ENCODE assay signal across 18 cellular contexts in the genomic region with DNA sequence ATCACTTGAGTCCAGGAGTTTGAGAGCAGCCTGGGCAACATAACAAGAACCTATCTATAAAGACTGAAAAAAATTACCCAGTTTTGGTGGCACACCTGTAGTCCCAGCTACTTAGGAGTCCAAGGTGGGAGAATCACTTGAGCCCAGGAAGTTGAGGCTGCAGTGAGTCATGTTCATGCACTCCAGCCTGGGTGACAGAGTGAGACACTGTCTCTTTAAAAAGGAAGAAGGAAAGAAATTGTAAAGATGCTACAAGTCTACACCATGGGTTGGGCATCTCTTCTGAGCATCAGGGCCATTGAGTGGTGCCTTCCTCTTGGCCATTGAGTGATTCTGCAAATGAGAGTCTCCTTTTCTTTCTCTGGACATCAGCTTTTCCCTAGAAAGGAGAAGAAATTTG. TPM values are rescaled to one million over a fixed set of nuclear protein-coding genes. Genes with fewer than 3 reads are reported as not detected.
DNase-seq lines count a peak whose midpoint lies in the region; ATAC-seq and TF ChIP-seq lines count a peak whose summit lies in the region.
"Had no signal": no experiment of that assay in that cellular context is flagged by ENCODE, and none has a peak within 500 bp of the region (broad histone marks: within the 10 kb centered on the region; RNA-seq: fewer than 3 reads in every experiment).

No MANE protein-coding gene starts in this region.

- POLR2A ChIA-PET in SK-N-SH (lab: Yijun Ruan, JAX): no interaction called here

- H3K4me3 ChIP-seq in OCI-LY3 (ENCODE audit: low read length): no peak overlapping the region
- no peak overlapping the region for H3K4me3 ChIP-seq in psoas muscle
- no peak overlapping the region for H3K4me3 ChIP-seq in SK-N-SH (ENCODE audit: low read depth in 2 of 2, low read length in 1 of 2)
- H3K4me3 ChIP-seq in Karpas-422 (ENCODE audit: low read length): no peak overlapping the region
- H3K4me3 ChIP-seq: BLaER1 treated with 17β-estradiol and CSF1 and Interleukin-3, amounts not matched to agents 10 nM and 100 nM; GM23248 had no signal

- H3K4me1 ChIP-seq in OCI-LY3 (ENCODE audit: low read length) (no peaks in the 10 kb centered on the region), foreskin keratinocyte (peaks cover 17% of the 10 kb centered on the region), psoas muscle (peaks cover 16% of the 10 kb centered on the region), SK-N-SH (ENCODE audit: control insufficient read depth in 1 of 2, insufficient read depth in 2 of 2, low read depth in 1 of 2, low read length in 1 of 2) (peaks cover 0 to 3% of the 10 kb centered on the region in 2 experiments; a peak in 1 of 4 replicates), Karpas-422 (ENCODE audit: low read length) (peaks cover 12% of the 10 kb centered on the region)

- no peaks in the 10 kb centered on the region for H3K9me2 ChIP-seq in SK-N-SH
- H3K9me2 ChIP-seq in Karpas-422 (replicated peaks; ENCODE audit: insufficient read depth, low read length): no peaks in the 10 kb centered on the region

- no peak overlapping the region for H3K9ac ChIP-seq in OCI-LY3 (ENCODE audit: low read length)
- H3K9ac ChIP-seq in SK-N-SH: no peak overlapping the region
- no peak overlapping the region for H3K9ac ChIP-seq in Karpas-422 (ENCODE audit: low read length)
- H3K9ac ChIP-seq: BLaER1 treated with 17β-estradiol and CSF1 and Interleukin-3, amounts not matched to agents 10 nM and 100 nM; GM23248 had no signal

- no peaks in the 10 kb centered on the region for H3F3A ChIP-seq in SK-N-SH (replicated peaks; ENCODE audit: insufficient read depth)

- TF ChIP-seq CTCF in OCI-LY3 (IDR thresholded peaks at IDR 0.05; ENCODE audit: low read depth, low read length) (no peak), foreskin keratinocyte (conservative IDR thresholded peaks at IDR 0.05) (no peak), psoas muscle (IDR thresholded peaks at IDR 0.05) (no peak), SK-N-SH (IDR thresholded peaks at IDR 0.05) (no peak)

- no peaks in the 10 kb centered on the region for H3K36me3 ChIP-seq in OCI-LY3 (replicated peaks; ENCODE audit: low read depth, low read length)
- H3K36me3 ChIP-seq in psoas muscle (ENCODE audit: insufficient read depth in 1 of 2, low read depth in 1 of 2): no peaks in the 10 kb centered on the region
- no peaks in the 10 kb centered on the region for H3K36me3 ChIP-seq in SK-N-SH (replicated peaks in 1 of 2; ENCODE audit: control insufficient read depth in 1 of 2, insufficient read depth in 2 of 2, low read length in 1 of 2)
- H3K36me3 ChIP-seq in Karpas-422 (ENCODE audit: insufficient read depth, low read length): no peaks in the 10 kb centered on the region
- H3K36me3 ChIP-seq: BLaER1 treated with 17β-estradiol and CSF1 and Interleukin-3, amounts not matched to agents 10 nM and 100 nM had no signal

- H3K27ac ChIP-seq in OCI-LY3 (ENCODE audit: low read length) (no peak overlapping the region), foreskin keratinocyte (no peak overlapping the region), psoas muscle (peak overlapping the region; percentile 13), SK-N-SH (ENCODE audit: low read depth in 2 of 2, low read length in 1 of 2) (no peak overlapping the region), Karpas-422 (ENCODE audit: low read length) (no peak overlapping the region)
- H3K27ac ChIP-seq: BLaER1 treated with 17β-estradiol and CSF1 and Interleukin-3, amounts not matched to agents 10 nM and 100 nM; GM23248 had no signal

- DNase-seq in ELR (ENCODE audit: low read depth) (peak; percentile 28), foreskin keratinocyte (no peak), psoas muscle (no peak), SK-N-SH (no peak), Karpas-422 (no peak)
- DNase-seq in activated naive CD4-positive, alpha-beta T cell (lab: John Stamatoyannopoulos, UW): no peak
- DNase-seq: 8988T; Calu3; CD8-positive, alpha-beta T cell; DMS53; DND-41; EL; GM23248; HCEC 1CT had no signal

- H4K20me1 ChIP-seq in OCI-LY3 (ENCODE audit: insufficient read depth, low read length): no peaks in the 10 kb centered on the region
- no peaks in the 10 kb centered on the region for H4K20me1 ChIP-seq in SK-N-SH (ENCODE audit: insufficient read depth)
- no peaks in the 10 kb centered on the region for H4K20me1 ChIP-seq in Karpas-422 (ENCODE audit: insufficient read depth, low read depth, low read length)
- H4K20me1 ChIP-seq: BLaER1 treated with 17β-estradiol and CSF1 and Interleukin-3, amounts not matched to agents 10 nM and 100 nM had no signal

- intact Hi-C loops in psoas muscle (cut with DNase I): no loop called here

- ATAC-seq in foreskin keratinocyte (peak; percentile 53), psoas muscle (no peak), HG03354 (IDR thresholded peaks at IDR 0.05; ENCODE audit: poor library complexity, severe bottlenecking, unreplicated experiment) (no peak)
- ATAC-seq: CD8-positive, alpha-beta T cell; HepG2 had no signal

- H3K4me2 ChIP-seq in OCI-LY3 (ENCODE audit: low read length): no peak overlapping the region
- no peak overlapping the region for H3K4me2 ChIP-seq in SK-N-SH
- H3K4me2 ChIP-seq in Karpas-422 (ENCODE audit: low read depth, low read length, poor library complexity, severe bottlenecking): no peak overlapping the region
- H3K4me2 ChIP-seq: BLaER1 treated with 17β-estradiol and CSF1 and Interleukin-3, amounts not matched to agents 10 nM and 100 nM had no signal

- no peak for TF ChIP-seq EP300 in SK-N-SH (IDR thresholded peaks at IDR 0.05; ENCODE audit: borderline replicate concordance in 1 of 2, low read depth in 1 of 2, low read length in 1 of 2)

- CTCF ChIA-PET in SK-N-SH (lab: Yijun Ruan, JAX): no interaction called here

- TF ChIP-seq RAD21 in SK-N-SH (IDR thresholded peaks at IDR 0.05; ENCODE audit: low read length): no peak

- no peaks in the 10 kb centered on the region for H3K9me3 ChIP-seq in OCI-LY3 (ENCODE audit: insufficient read depth, low read length)
- H3K9me3 ChIP-seq in psoas muscle: no peaks in the 10 kb centered on the region
- H3K9me3 ChIP-seq in SK-N-SH: no peaks in the 10 kb centered on the region
- H3K9me3 ChIP-seq in Karpas-422 (ENCODE audit: low read length): no peaks in the 10 kb centered on the region
- H3K9me3 ChIP-seq: BLaER1 treated with 17β-estradiol and CSF1 and Interleukin-3, amounts not matched to agents 10 nM and 100 nM had no signal

- no peaks in the 10 kb centered on the region for H3K79me2 ChIP-seq in OCI-LY3 (ENCODE audit: low read length)
- no peaks in the 10 kb centered on the region for H3K79me2 ChIP-seq in SK-N-SH (ENCODE audit: insufficient read depth)
- H3K79me2 ChIP-seq in Karpas-422 (ENCODE audit: low read length): no peaks in the 10 kb centered on the region

- peaks cover 13% of the 10 kb centered on the region; the same call in 1 of the 2 replicates for H3K27me3 ChIP-seq in OCI-LY3 (ENCODE audit: low read depth, low read length)
- H3K27me3 ChIP-seq in foreskin keratinocyte: no peaks in the 10 kb centered on the region
- no peaks in the 10 kb centered on the region for H3K27me3 ChIP-seq in psoas muscle (ENCODE audit: insufficient read depth in 3 of 3, low read length in 2 of 3)
- no peaks in the 10 kb centered on the region for H3K27me3 ChIP-seq in SK-N-SH (ENCODE audit: insufficient read depth)
- no peaks in the 10 kb centered on the region for H3K27me3 ChIP-seq in Karpas-422 (ENCODE audit: low read length)
- H3K27me3 ChIP-seq: BLaER1 treated with 17β-estradiol and CSF1 and Interleukin-3, amounts not matched to agents 10 nM and 100 nM had no signal

- H2AFZ ChIP-seq in OCI-LY3 (ENCODE audit: low read depth, low read length): peak overlapping the region; percentile 28; the same call in 1 of the 2 replicates
- H2AFZ ChIP-seq in SK-N-SH (ENCODE audit: low read depth): no peak overlapping the region
- H2AFZ ChIP-seq in Karpas-422 (ENCODE audit: low read length): no peak overlapping the region
- H2AFZ ChIP-seq: GM23248 had no signal

TF ChIP-seq in SK-N-SH, 30 proteins besides CTCF, POLR2A, EP300 and RAD21 (continues in another document):
- TF ChIP-seq, protein P1, sequence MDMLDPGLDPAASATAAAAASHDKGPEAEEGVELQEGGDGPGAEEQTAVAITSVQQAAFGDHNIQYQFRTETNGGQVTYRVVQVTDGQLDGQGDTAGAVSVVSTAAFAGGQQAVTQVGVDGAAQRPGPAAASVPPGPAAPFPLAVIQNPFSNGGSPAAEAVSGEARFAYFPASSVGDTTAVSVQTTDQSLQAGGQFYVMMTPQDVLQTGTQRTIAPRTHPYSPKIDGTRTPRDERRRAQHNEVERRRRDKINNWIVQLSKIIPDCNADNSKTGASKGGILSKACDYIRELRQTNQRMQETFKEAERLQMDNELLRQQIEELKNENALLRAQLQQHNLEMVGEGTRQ (IDR thresholded peaks at IDR 0.05; ENCODE audit: borderline replicate concordance, low read depth, low read length): no peak
- no peak for TF ChIP-seq YY1 (IDR thresholded peaks at IDR 0.05; ENCODE audit: low read depth)
- no peak for TF ChIP-seq TAF1 (IDR thresholded peaks at IDR 0.05; ENCODE audit: borderline replicate concordance, low read depth, low read length)
- TF ChIP-seq SMC3 (IDR thresholded peaks at IDR 0.05; ENCODE audit: low read depth, low read length): no peak
- TF ChIP-seq FOXM1 (IDR thresholded peaks at IDR 0.05; ENCODE audit: low read depth): no peak
- TF ChIP-seq GABPA (IDR thresholded peaks at IDR 0.05; ENCODE audit: low read depth): no peak
- no peak for TF ChIP-seq ELF1 (IDR thresholded peaks at IDR 0.05)
- no peak for TF ChIP-seq FOSL2 (IDR thresholded peaks at IDR 0.05; ENCODE audit: borderline replicate concordance, low read depth)
- TF ChIP-seq RFX5 (IDR thresholded peaks at IDR 0.05; ENCODE audit: low read length): no peak
- no peak for TF ChIP-seq RXRA (IDR thresholded peaks at IDR 0.05; ENCODE audit: borderline replicate concordance, low read depth)

RNA-seq across cellular contexts. Expression of a gene that starts 15.7 kb away (rescaled TPM):
- total RNA-seq in foreskin keratinocyte (19.7 and 21.0 TPM in 2 replicates), psoas muscle (10 to 100 TPM; 31.8 to 37.9 (median 33.8) TPM)
- polyA plus RNA-seq in foreskin keratinocyte (4.8 and 5.9 TPM in 2 replicates), psoas muscle (10 to 100 TPM in 2 of 3 donors, 1 to 10 TPM in 1; 7.8 to 21.3 (median 11.6) TPM), SK-N-SH (2012; rRNA removed) (20.4 and 26.0 TPM in 2 replicates)
- polyA plus RNA-seq in SK-N-SH (2012; cell fraction: cytosol; rRNA removed): 10.1 and 11.9 TPM in 2 replicates
- 97.2 and 107 TPM in 2 replicates for polyA plus RNA-seq in SK-N-SH (2012; cell fraction: nucleus; rRNA removed)
- 11.3 and 12.5 TPM in 2 replicates for total RNA-seq in Karpas-422 (2014; rRNA removed; shearing (Covaris generic); ENCODE audit: low replicate concordance)

RNA-seq across cellular contexts. Expression of a gene that starts 29.2 kb away (rescaled TPM):
- 51.0 and 54.7 TPM in 2 replicates for total RNA-seq in foreskin keratinocyte
- polyA plus RNA-seq in foreskin keratinocyte: 54.7 and 55.1 TPM in 2 replicates
- 10 to 100 TPM; 47.1 to 58.6 (median 54.6) TPM for total RNA-seq in psoas muscle
- 10 to 100 TPM; 45.7 to 46.7 (median 45.7) TPM for polyA plus RNA-seq in psoas muscle
- 78.6 and 82.0 TPM in 2 replicates for polyA plus RNA-seq in SK-N-SH (2012; rRNA removed)
- polyA plus RNA-seq in SK-N-SH (2012; cell fraction: cytosol; rRNA removed): 42.9 and 56.0 TPM in 2 replicates
- 129 and 131 TPM in 2 replicates for polyA plus RNA-seq in SK-N-SH (2012; cell fraction: nucleus; rRNA removed)
- total RNA-seq in Karpas-422 (2014; rRNA removed; shearing (Covaris generic); ENCODE audit: low replicate concordance): 29.0 and 29.5 TPM in 2 replicates
